Comparison of ENCODE assay signal across 17 cellular contexts in genomic region chr3:192422321-192422997, GRCh38.
DNase-seq lines count a peak whose midpoint lies in the region; ATAC-seq, FAIRE-seq and TF ChIP-seq lines count a peak whose summit lies in the region.
"Had no signal": no experiment of that assay in that cellular context is flagged by ENCODE, and none has a peak within 500 bp of the region (broad histone marks: within the 10 kb centered on the region; RNA-seq: fewer than 3 reads in every experiment).

No MANE protein-coding gene starts in this region.

- H3F3A ChIP-seq in PC-9 (ENCODE audit: insufficient read depth, low read depth), result no peaks in the 10 kb centered on the region; the same call in 1 of the 2 replicates

- DNase-seq in EH (ENCODE audit: low read depth), result peak; percentile 1
- DNase-seq in PC-9, result peak; percentile 31 to 75
- peak; percentile 64 for DNase-seq in bronchial epithelial cell (ENCODE audit: low read depth)
- peak; percentile 35 for DNase-seq in non-pigmented ciliary epithelial cell (ENCODE audit: low read depth)
- no peak for DNase-seq in HuH-7 (ENCODE audit: low spot score)
- DNase-seq in NCI-H1694 treated with DMSO at 0.1 percent for 48 hours (lab: John Stamatoyannopoulos, UW), result no peak
- DNase-seq in NCI-H2227 (lab: John Stamatoyannopoulos, UW; ENCODE audit: unreplicated experiment), result no peak
- DNase-seq: activated CD4-positive, alpha-beta T cell treated with anti-CD3 and anti-CD28 coated beads, Interleukin-2, amount 10 ng/mL, durations not matched to agents 24 days and 14 days; amygdala; colonic mucosa; NCI-H2107; right lobe of liver; stomach; upper lobe of left lung had no signal

- TF ChIP-seq CTCF in PC-9 (conservative IDR thresholded peaks at IDR 0.05) (no peak), bronchial epithelial cell (IDR thresholded peaks at IDR 0.05; ENCODE audit: insufficient read depth, low read length, severe bottlenecking) (no peak)

- H3K9me3 ChIP-seq in PC-9 (ENCODE audit: insufficient read depth, low read depth), result no peaks in the 10 kb centered on the region
- H3K9me3 ChIP-seq: colonic mucosa, gastroesophageal sphincter, neutrophil, right lobe of liver, stomach had no signal

- H3K36me3 ChIP-seq in PC-9 (ENCODE audit: low read depth) (no peaks in the 10 kb centered on the region), bronchial epithelial cell (ENCODE audit: control insufficient read depth, insufficient read depth, low read length) (no peaks in the 10 kb centered on the region)
- H3K36me3 ChIP-seq: colonic mucosa, gastroesophageal sphincter, neutrophil, right lobe of liver, stomach, upper lobe of left lung had no signal

- no peaks in the 10 kb centered on the region for H3K9me2 ChIP-seq in PC-9 (ENCODE audit: insufficient read depth)

- H3K27me3 ChIP-seq in PC-9 (ENCODE audit: insufficient read depth, low read depth) (no peaks in the 10 kb centered on the region), bronchial epithelial cell (ENCODE audit: control insufficient read depth, insufficient read depth, low read length) (no peaks in the 10 kb centered on the region)
- H3K27me3 ChIP-seq: colonic mucosa, gastroesophageal sphincter, right lobe of liver, stomach, upper lobe of left lung had no signal

- peaks cover 9% of the 10 kb centered on the region for H3K4me1 ChIP-seq in PC-9 (replicated peaks; ENCODE audit: insufficient read depth)
- H3K4me1 ChIP-seq: colonic mucosa, right lobe of liver, stomach, upper lobe of left lung had no signal

- POLR2A ChIA-PET in PC-9 (lab: Charles Lee; ENCODE audit: unreplicated experiment), result interaction anchor here (0.7 kb wide), 1 partner anchor 184 kb away, joined by 5 read pairs; no protein-coding TSS in a partner anchor

- H2AFZ ChIP-seq in PC-9, result no peak overlapping the region

- CTCF ChIA-PET in PC-9 (lab: Charles Lee), result interaction anchor here (0.6 to 1.6 kb wide), 6 partner anchors 22 to 539 kb away, joined by 3 to 7 read pairs (median 3); no protein-coding TSS in a partner anchor

- no peaks in the 10 kb centered on the region for H4K20me1 ChIP-seq in PC-9 (ENCODE audit: insufficient read depth)

- H3K27ac ChIP-seq in PC-9, result no peak overlapping the region
- H3K27ac ChIP-seq: colonic mucosa, gastroesophageal sphincter, neutrophil, right lobe of liver, stomach, upper lobe of left lung had no signal

- no peak for FAIRE-seq in bronchial epithelial cell (lab: Jason Lieb, UNC)

- no TSS peak for BruUV-seq in PC-9 (replicated peaks; lab: Mats Ljungman, UMichigan)

- H3K79me2 ChIP-seq in PC-9 (ENCODE audit: low read depth), result no peaks in the 10 kb centered on the region

- intact Hi-C loops in PC-9 (cut with micrococcal nuclease; ENCODE audit: unreplicated experiment), result loop anchor here (2.0 to 5.0 kb wide), 2 partner anchors 234 to 290 kb away; no protein-coding TSS in a partner anchor

- H3K4me3 ChIP-seq in PC-9, result no peak overlapping the region
- H3K4me3 ChIP-seq in bronchial epithelial cell (ENCODE audit: low read depth, low read length), result no peak overlapping the region
- H3K4me3 ChIP-seq: colonic mucosa, gastroesophageal sphincter, right lobe of liver, stomach, upper lobe of left lung had no signal

- no peak for ATAC-seq in GM21737 (IDR thresholded peaks at IDR 0.05; ENCODE audit: unreplicated experiment)
- ATAC-seq: gastroesophageal sphincter had no signal

- H3K4me2 ChIP-seq in PC-9, result peak overlapping the region; percentile 9

Comparison
In these comparisons a context has a peak if more than half of its experiments do, and no peak if none do; other contexts are left out.
1. DNase-seq: peak in EH (single experiment), PC-9 (2 of 2), bronchial epithelial cell (single experiment) and non-pigmented ciliary epithelial cell (single experiment); none in HuH-7 (single experiment), NCI-H1694 treated with DMSO at 0.1 percent for 48 hours (single experiment) and NCI-H2227 (single experiment).